Comparison of ENCODE assay signal across 1 cellular context in the genomic region with DNA sequence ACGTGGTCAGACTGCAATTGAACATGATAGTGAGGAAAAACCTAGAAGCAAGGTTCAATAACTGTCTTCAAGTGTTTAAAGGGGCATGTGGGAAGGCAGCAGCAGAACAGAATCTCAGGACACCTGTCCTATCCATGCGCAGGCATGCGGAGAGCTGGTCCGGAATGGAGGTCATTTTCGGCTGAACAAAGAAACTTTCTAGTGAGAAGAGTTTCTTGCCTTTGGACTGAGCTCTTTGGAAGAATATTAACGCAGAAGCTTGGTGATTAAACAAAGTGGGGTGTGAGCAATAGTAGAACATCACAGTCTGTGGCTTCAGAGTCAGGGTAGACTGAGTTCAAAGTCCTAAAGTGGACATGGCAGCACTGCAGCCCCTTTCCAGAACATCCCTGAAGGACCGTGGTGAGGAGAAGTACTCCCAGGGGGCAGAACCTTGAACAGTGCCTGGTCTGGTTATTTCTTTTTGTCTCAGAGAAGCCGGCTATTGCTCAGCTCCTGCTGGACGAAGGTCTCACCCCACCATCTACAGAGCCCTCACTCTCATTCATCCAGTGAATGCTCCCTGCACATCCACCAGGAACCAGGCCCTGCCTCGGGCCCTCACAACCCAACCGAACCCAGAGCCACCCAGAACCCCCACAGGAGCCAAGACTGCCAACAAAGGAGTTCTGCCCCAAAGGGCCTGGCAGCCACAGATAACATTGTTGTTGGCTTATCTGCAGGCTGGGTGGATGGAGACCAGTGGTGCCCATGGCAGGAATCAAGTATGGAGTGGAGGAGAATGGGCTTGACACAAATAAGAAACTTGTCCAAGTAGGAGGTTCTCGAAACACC.
TF ChIP-seq lines count a peak whose summit lies in the region.

No MANE protein-coding gene starts in this region.

TF ChIP-seq in HepG2, 621 proteins besides CTCF, POLR2A, EP300 and RAD21 (continues in another document):
- TF ChIP-seq IKZF4 (CRISPR knock-in tag; IDR thresholded peaks at IDR 0.05; ENCODE audit: borderline replicate concordance, low read depth, not compliant biosample characterization) (no peak), KDM6A (CRISPR knock-in tag; IDR thresholded peaks at IDR 0.05; ENCODE audit: low read depth) (peak; percentile 36), ZFP1 (CRISPR knock-in tag; IDR thresholded peaks at IDR 0.05) (no peak), ASH2L (IDR thresholded peaks at IDR 0.05; ENCODE audit: insufficient read length, low read depth, low read length) (peak; percentile 79), ZNF564 (CRISPR knock-in tag; IDR thresholded peaks at IDR 0.05) (0 out of 2 replicates have a peak, but pooled peaks have one; percentile 48), CEBPG (CRISPR knock-in tag; IDR thresholded peaks at IDR 0.05) (no peak; the same call in 1 of the 2 replicates), GABPA (IDR thresholded peaks at IDR 0.05; ENCODE audit: low read depth, low read length) (no peak), GABPA (CRISPR knock-in tag; IDR thresholded peaks at IDR 0.05; ENCODE audit: low read depth) (no peak), ZMAT3 (CRISPR knock-in tag; conservative IDR thresholded peaks at IDR 0.05) (no peak), ZNF431 (CRISPR knock-in tag; IDR thresholded peaks at IDR 0.05; ENCODE audit: borderline replicate concordance, low read depth) (0 out of 2 replicates have a peak, but pooled peaks have one; percentile 38), HDAC1 (CRISPR knock-in tag; IDR thresholded peaks at IDR 0.05) (peak; percentile 55; the same call in 1 of the 2 replicates), CREM (IDR thresholded peaks at IDR 0.05) (peak; percentile 57; the same call in 1 of the 2 replicates), CREM (CRISPR knock-in tag; IDR thresholded peaks at IDR 0.05) (no peak), MIXL1 (CRISPR knock-in tag; IDR thresholded peaks at IDR 0.05) (peak; percentile 30; the same call in 1 of the 2 replicates), ZNF432 (CRISPR knock-in tag; IDR thresholded peaks at IDR 0.05; ENCODE audit: borderline replicate concordance) (no peak), BCL6 (CRISPR knock-in tag; IDR thresholded peaks at IDR 0.05) (peak; percentile 89), TGIF2 (CRISPR knock-in tag; IDR thresholded peaks at IDR 0.05) (no peak), HNRNPLL (IDR thresholded peaks at IDR 0.05; ENCODE audit: low read depth, low read length, poor library complexity, severe bottlenecking) (no peak), ZNF138 (CRISPR knock-in tag; IDR thresholded peaks at IDR 0.05; ENCODE audit: low read depth) (no peak), ZNF614 (CRISPR knock-in tag; IDR thresholded peaks at IDR 0.05; ENCODE audit: borderline replicate concordance) (0 out of 2 replicates have a peak, but pooled peaks have one; percentile 41), FOXA1 (IDR thresholded peaks at IDR 0.05) (no peak), FOXA1 (CRISPR knock-in tag; IDR thresholded peaks at IDR 0.05) (no peak), RBM39 (IDR thresholded peaks at IDR 0.05; ENCODE audit: low read depth, low read length, poor library complexity, severe bottlenecking) (peak; percentile 44), GPN1 (CRISPR knock-in tag; IDR thresholded peaks at IDR 0.05; ENCODE audit: borderline replicate concordance) (no peak), SMARCC2 (IDR thresholded peaks at IDR 0.05) (no peak), NFATC3 (CRISPR knock-in tag; IDR thresholded peaks at IDR 0.05) (peak; percentile 42; the same call in 1 of the 2 replicates)
- TF ChIP-seq, protein P1, sequence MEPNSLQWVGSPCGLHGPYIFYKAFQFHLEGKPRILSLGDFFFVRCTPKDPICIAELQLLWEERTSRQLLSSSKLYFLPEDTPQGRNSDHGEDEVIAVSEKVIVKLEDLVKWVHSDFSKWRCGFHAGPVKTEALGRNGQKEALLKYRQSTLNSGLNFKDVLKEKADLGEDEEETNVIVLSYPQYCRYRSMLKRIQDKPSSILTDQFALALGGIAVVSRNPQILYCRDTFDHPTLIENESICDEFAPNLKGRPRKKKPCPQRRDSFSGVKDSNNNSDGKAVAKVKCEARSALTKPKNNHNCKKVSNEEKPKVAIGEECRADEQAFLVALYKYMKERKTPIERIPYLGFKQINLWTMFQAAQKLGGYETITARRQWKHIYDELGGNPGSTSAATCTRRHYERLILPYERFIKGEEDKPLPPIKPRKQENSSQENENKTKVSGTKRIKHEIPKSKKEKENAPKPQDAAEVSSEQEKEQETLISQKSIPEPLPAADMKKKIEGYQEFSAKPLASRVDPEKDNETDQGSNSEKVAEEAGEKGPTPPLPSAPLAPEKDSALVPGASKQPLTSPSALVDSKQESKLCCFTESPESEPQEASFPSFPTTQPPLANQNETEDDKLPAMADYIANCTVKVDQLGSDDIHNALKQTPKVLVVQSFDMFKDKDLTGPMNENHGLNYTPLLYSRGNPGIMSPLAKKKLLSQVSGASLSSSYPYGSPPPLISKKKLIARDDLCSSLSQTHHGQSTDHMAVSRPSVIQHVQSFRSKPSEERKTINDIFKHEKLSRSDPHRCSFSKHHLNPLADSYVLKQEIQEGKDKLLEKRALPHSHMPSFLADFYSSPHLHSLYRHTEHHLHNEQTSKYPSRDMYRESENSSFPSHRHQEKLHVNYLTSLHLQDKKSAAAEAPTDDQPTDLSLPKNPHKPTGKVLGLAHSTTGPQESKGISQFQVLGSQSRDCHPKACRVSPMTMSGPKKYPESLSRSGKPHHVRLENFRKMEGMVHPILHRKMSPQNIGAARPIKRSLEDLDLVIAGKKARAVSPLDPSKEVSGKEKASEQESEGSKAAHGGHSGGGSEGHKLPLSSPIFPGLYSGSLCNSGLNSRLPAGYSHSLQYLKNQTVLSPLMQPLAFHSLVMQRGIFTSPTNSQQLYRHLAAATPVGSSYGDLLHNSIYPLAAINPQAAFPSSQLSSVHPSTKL (CRISPR knock-in tag; IDR thresholded peaks at IDR 0.05) = peak; percentile 79
- TF ChIP-seq, protein P2, sequence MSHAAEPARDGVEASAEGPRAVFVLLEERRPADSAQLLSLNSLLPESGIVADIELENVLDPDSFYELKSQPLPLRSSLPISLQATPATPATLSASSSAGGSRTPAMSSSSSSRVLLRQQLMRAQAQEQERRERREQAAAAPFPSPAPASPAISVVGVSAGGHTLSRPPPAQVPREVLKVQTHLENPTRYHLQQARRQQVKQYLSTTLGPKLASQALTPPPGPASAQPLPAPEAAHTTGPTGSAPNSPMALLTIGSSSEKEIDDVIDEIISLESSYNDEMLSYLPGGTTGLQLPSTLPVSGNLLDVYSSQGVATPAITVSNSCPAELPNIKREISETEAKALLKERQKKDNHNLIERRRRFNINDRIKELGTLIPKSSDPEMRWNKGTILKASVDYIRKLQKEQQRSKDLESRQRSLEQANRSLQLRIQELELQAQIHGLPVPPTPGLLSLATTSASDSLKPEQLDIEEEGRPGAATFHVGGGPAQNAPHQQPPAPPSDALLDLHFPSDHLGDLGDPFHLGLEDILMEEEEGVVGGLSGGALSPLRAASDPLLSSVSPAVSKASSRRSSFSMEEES (CRISPR knock-in tag; IDR thresholded peaks at IDR 0.05) = peak; percentile 41; the same call in 1 of the 2 replicates
- TF ChIP-seq, protein P3, sequence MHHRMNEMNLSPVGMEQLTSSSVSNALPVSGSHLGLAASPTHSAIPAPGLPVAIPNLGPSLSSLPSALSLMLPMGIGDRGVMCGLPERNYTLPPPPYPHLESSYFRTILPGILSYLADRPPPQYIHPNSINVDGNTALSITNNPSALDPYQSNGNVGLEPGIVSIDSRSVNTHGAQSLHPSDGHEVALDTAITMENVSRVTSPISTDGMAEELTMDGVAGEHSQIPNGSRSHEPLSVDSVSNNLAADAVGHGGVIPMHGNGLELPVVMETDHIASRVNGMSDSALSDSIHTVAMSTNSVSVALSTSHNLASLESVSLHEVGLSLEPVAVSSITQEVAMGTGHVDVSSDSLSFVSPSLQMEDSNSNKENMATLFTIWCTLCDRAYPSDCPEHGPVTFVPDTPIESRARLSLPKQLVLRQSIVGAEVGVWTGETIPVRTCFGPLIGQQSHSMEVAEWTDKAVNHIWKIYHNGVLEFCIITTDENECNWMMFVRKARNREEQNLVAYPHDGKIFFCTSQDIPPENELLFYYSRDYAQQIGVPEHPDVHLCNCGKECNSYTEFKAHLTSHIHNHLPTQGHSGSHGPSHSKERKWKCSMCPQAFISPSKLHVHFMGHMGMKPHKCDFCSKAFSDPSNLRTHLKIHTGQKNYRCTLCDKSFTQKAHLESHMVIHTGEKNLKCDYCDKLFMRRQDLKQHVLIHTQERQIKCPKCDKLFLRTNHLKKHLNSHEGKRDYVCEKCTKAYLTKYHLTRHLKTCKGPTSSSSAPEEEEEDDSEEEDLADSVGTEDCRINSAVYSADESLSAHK (CRISPR knock-in tag; IDR thresholded peaks at IDR 0.05; ENCODE audit: borderline replicate concordance) = no peak
- TF ChIP-seq, protein P4, sequence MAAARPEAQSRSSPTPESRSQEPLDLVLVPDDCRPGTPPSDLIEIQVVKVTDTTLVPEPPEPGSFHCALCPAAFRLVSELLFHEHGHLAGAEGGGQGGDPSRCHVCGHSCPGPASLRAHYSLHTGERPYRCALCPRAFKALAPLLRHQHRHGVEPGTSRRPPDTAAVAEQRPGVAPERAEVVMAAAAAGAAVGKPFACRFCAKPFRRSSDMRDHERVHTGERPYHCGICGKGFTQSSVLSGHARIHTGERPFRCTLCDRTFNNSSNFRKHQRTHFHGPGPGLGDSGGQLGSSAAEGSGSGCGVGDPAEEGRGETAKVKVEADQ (CRISPR knock-in tag; IDR thresholded peaks at IDR 0.05; ENCODE audit: borderline replicate concordance) = peak; percentile 75; the same call in 1 of the 2 replicates
- TF ChIP-seq, protein P5, sequence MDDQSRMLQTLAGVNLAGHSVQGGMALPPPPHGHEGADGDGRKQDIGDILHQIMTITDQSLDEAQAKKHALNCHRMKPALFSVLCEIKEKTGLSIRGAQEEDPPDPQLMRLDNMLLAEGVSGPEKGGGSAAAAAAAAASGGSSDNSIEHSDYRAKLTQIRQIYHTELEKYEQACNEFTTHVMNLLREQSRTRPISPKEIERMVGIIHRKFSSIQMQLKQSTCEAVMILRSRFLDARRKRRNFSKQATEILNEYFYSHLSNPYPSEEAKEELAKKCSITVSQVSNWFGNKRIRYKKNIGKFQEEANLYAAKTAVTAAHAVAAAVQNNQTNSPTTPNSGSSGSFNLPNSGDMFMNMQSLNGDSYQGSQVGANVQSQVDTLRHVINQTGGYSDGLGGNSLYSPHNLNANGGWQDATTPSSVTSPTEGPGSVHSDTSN (CRISPR knock-in tag; IDR thresholded peaks at IDR 0.05; ENCODE audit: borderline replicate concordance) = no peak
- TF ChIP-seq, protein P6, sequence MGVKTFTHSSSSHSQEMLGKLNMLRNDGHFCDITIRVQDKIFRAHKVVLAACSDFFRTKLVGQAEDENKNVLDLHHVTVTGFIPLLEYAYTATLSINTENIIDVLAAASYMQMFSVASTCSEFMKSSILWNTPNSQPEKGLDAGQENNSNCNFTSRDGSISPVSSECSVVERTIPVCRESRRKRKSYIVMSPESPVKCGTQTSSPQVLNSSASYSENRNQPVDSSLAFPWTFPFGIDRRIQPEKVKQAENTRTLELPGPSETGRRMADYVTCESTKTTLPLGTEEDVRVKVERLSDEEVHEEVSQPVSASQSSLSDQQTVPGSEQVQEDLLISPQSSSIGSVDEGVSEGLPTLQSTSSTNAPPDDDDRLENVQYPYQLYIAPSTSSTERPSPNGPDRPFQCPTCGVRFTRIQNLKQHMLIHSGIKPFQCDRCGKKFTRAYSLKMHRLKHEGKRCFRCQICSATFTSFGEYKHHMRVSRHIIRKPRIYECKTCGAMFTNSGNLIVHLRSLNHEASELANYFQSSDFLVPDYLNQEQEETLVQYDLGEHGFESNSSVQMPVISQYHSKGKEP (CRISPR knock-in tag; IDR thresholded peaks at IDR 0.05) = no peak
- TF ChIP-seq, protein P7, sequence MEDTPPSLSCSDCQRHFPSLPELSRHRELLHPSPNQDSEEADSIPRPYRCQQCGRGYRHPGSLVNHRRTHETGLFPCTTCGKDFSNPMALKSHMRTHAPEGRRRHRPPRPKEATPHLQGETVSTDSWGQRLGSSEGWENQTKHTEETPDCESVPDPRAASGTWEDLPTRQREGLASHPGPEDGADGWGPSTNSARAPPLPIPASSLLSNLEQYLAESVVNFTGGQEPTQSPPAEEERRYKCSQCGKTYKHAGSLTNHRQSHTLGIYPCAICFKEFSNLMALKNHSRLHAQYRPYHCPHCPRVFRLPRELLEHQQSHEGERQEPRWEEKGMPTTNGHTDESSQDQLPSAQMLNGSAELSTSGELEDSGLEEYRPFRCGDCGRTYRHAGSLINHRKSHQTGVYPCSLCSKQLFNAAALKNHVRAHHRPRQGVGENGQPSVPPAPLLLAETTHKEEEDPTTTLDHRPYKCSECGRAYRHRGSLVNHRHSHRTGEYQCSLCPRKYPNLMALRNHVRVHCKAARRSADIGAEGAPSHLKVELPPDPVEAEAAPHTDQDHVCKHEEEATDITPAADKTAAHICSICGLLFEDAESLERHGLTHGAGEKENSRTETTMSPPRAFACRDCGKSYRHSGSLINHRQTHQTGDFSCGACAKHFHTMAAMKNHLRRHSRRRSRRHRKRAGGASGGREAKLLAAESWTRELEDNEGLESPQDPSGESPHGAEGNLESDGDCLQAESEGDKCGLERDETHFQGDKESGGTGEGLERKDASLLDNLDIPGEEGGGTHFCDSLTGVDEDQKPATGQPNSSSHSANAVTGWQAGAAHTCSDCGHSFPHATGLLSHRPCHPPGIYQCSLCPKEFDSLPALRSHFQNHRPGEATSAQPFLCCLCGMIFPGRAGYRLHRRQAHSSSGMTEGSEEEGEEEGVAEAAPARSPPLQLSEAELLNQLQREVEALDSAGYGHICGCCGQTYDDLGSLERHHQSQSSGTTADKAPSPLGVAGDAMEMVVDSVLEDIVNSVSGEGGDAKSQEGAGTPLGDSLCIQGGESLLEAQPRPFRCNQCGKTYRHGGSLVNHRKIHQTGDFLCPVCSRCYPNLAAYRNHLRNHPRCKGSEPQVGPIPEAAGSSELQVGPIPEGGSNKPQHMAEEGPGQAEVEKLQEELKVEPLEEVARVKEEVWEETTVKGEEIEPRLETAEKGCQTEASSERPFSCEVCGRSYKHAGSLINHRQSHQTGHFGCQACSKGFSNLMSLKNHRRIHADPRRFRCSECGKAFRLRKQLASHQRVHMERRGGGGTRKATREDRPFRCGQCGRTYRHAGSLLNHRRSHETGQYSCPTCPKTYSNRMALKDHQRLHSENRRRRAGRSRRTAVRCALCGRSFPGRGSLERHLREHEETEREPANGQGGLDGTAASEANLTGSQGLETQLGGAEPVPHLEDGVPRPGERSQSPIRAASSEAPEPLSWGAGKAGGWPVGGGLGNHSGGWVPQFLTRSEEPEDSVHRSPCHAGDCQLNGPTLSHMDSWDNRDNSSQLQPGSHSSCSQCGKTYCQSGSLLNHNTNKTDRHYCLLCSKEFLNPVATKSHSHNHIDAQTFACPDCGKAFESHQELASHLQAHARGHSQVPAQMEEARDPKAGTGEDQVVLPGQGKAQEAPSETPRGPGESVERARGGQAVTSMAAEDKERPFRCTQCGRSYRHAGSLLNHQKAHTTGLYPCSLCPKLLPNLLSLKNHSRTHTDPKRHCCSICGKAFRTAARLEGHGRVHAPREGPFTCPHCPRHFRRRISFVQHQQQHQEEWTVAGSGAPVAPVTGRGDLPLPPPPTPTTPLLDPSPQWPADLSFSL (CRISPR knock-in tag; IDR thresholded peaks at IDR 0.05) = no peak
- TF ChIP-seq, protein P8, sequence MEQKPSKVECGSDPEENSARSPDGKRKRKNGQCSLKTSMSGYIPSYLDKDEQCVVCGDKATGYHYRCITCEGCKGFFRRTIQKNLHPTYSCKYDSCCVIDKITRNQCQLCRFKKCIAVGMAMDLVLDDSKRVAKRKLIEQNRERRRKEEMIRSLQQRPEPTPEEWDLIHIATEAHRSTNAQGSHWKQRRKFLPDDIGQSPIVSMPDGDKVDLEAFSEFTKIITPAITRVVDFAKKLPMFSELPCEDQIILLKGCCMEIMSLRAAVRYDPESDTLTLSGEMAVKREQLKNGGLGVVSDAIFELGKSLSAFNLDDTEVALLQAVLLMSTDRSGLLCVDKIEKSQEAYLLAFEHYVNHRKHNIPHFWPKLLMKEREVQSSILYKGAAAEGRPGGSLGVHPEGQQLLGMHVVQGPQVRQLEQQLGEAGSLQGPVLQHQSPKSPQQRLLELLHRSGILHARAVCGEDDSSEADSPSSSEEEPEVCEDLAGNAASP (CRISPR knock-in tag; IDR thresholded peaks at IDR 0.05; ENCODE audit: borderline replicate concordance) = peak; percentile 32; the same call in 1 of the 2 replicates
